In the genomic region with DNA sequence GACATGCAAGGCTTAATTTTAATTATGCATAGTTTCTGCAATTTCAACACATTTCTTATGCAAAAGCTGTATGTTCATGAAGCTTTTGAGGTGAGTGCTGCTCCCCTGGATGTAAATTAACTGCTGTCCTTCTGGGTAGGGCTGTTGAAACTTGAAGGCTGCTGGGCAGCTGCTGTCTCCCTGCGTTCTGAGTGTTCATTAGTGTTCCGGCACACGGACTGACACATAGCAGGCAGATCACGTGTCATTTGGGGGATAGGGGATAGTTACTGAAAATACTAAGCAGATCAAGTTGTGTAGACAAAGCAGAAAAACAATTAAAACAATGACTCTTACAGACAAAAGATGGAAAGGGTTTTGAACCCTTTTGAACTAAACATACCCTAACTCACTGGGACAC, we compare ENCODE assay signal across 18 cellular contexts.
"Had no signal": no experiment of that assay in that cellular context is flagged by ENCODE, and none has a peak within 500 bp of the region (broad histone marks: within the 10 kb centered on the region; RNA-seq: fewer than 3 reads in every experiment).

No MANE protein-coding gene starts in this region.

- H3K9ac ChIP-seq: neural progenitor cell had no signal

- H3K27ac ChIP-seq: cardiac muscle cell, epithelial cell of prostate, neural progenitor cell, ovary, thyroid gland had no signal

- H2AFZ ChIP-seq: neural progenitor cell had no signal

- H3K27me3 ChIP-seq: cardiac muscle cell, neural progenitor cell, ovary, thyroid gland had no signal

- ATAC-seq: activated CD8-positive, alpha-beta T cell treated with anti-CD3 and anti-CD28 coated beads for 36 hours; activated T-helper 17 cell treated with anti-CD3 and anti-CD28 coated beads, Interleukin-2, amount 50 U/mL, for 72 hours; left lobe of liver had no signal

- H3K4me2 ChIP-seq: neural progenitor cell had no signal

- H3K4me1 ChIP-seq: thyroid gland had no signal

- DNase-seq: activated CD4-positive, alpha-beta T cell treated with anti-CD3 and anti-CD28 coated beads, Interleukin-2, amount 10 ng/mL, durations not matched to agents 24 days and 14 days; activated CD8-positive, alpha-beta T cell treated with anti-CD3 and anti-CD28 coated beads for 36 hours; activated naive CD4-positive, alpha-beta T cell; activated naive CD8-positive, alpha-beta T cell treated with anti-CD3 and anti-CD28 coated beads for 36 hours; activated T-cell treated with anti-CD3 and anti-CD28 coated beads, Interleukin-2, amount 50 U/mL, for 1 hour; amniotic stem cell; endodermal cell; hypothalamus; islet precursor cell; ovary; stimulated activated naive CD4-positive, alpha-beta T cell; T1000; thyroid gland had no signal

- H3K9me3 ChIP-seq: ovary, thyroid gland had no signal

- H3K36me3 ChIP-seq: cardiac muscle cell, neural progenitor cell, ovary, thyroid gland had no signal

- H3K4me3 ChIP-seq: cardiac muscle cell, neural progenitor cell, ovary, thyroid gland had no signal
